In genomic region chr3:126459763-126460127, GRCh38 we compare ENCODE assay signal across 21 cellular contexts. TPM values are rescaled to one million over a fixed set of nuclear protein-coding genes. Genes with fewer than 3 reads are reported as not detected.
DNase-seq lines count a peak whose midpoint lies in the region; ATAC-seq and TF ChIP-seq lines count a peak whose summit lies in the region.
"Had no signal": no experiment of that assay in that cellular context is flagged by ENCODE, and none has a peak within 500 bp of the region (broad histone marks: within the 10 kb centered on the region; RNA-seq: fewer than 3 reads in every experiment).

No MANE protein-coding gene starts in this region.

- H3K4me3 ChIP-seq in RWPE2 (ENCODE audit: severe bottlenecking) (no peak overlapping the region), suprapubic skin (no peak overlapping the region)
- H3K4me3 ChIP-seq: SJSA1 had no signal

- H3K36me3 ChIP-seq in RWPE2 (ENCODE audit: low read depth) (peaks cover 85% of the 10 kb centered on the region), suprapubic skin (peaks cover 92% of the 10 kb centered on the region)

- 88% methylated on average over 9 of the region's 9 CpGs for WGBS in suprapubic skin

- DNase-seq in RWPE2 (ENCODE audit: low spot score) (peak; percentile 6), islet precursor cell (peak; percentile 29), posterior vena cava (ENCODE audit: low spot score) (peak; percentile 34), suprapubic skin (ENCODE audit: low spot score in 2 of 2) (peak; percentile 44 to 59), activated gamma-delta T cell (lab: John Stamatoyannopoulos, UW) (no peak)
- DNase-seq: CD4-positive, CD25-positive, alpha-beta regulatory T cell; EL; GF-D8; NCI-H1105; NCI-H1694; NCI-H2081; NCI-H2171; NCI-H524 treated with DMSO at 0.1 percent for 48 hours; NCI-H82 had no signal

- H3K9me3 ChIP-seq in RWPE2 (ENCODE audit: severe bottlenecking) (no peaks in the 10 kb centered on the region), suprapubic skin (no peaks in the 10 kb centered on the region)
- H3K9me3 ChIP-seq: BE2C, SJSA1 had no signal

- H3K27ac ChIP-seq in RWPE2 (ENCODE audit: poor library complexity, severe bottlenecking) (no peak overlapping the region), suprapubic skin (no peak overlapping the region)
- H3K27ac ChIP-seq: SJSA1 had no signal

- TF ChIP-seq EP300 in suprapubic skin (IDR thresholded peaks at IDR 0.05): no peak

- H3K4me1 ChIP-seq in RWPE2 (ENCODE audit: insufficient read depth, poor library complexity, severe bottlenecking) (no peaks in the 10 kb centered on the region), suprapubic skin (no peaks in the 10 kb centered on the region)
- H3K4me1 ChIP-seq: BE2C, SJSA1 had no signal

- intact Hi-C loops in posterior vena cava (cut with DNase I): no loop called here

- H3K27me3 ChIP-seq in RWPE2 (ENCODE audit: insufficient read depth, poor library complexity, severe bottlenecking): no peaks in the 10 kb centered on the region
- no peaks in the 10 kb centered on the region for H3K27me3 ChIP-seq in suprapubic skin
- H3K27me3 ChIP-seq: BE2C, SJSA1 had no signal

- TF ChIP-seq POLR2A in suprapubic skin (IDR thresholded peaks at IDR 0.05): no peak

- TF ChIP-seq CTCF in RWPE2 (IDR thresholded peaks at IDR 0.05; ENCODE audit: poor library complexity, severe bottlenecking): no peak
- no peak for TF ChIP-seq CTCF in suprapubic skin (IDR thresholded peaks at IDR 0.05)

- ATAC-seq in RWPE2 (ENCODE audit: low read depth) (no peak), HG03159 (IDR thresholded peaks at IDR 0.05; ENCODE audit: unreplicated experiment) (no peak), HG03108 (IDR thresholded peaks at IDR 0.05; ENCODE audit: unreplicated experiment) (no peak)
- ATAC-seq: Panc1 had no signal

RNA-seq across cellular contexts. Expression of gene ZXDC, which starts 15.9 kb away (rescaled TPM):
- total RNA-seq in posterior vena cava (10 to 100 TPM; 26.8 to 26.9 TPM), suprapubic skin (10 to 100 TPM; 40.5 to 97.5 (median 61.2) TPM)

RNA-seq across cellular contexts. Expression of gene UROC1, which starts 57.8 kb away (rescaled TPM):
- total RNA-seq in posterior vena cava (not detected), suprapubic skin (not detected)
- total RNA-seq: A673; CD4-positive, CD25-positive, alpha-beta regulatory T cell; H4; SJSA1 had no signal
